ENCODE assay signal across 19 cellular contexts in the genomic region with DNA sequence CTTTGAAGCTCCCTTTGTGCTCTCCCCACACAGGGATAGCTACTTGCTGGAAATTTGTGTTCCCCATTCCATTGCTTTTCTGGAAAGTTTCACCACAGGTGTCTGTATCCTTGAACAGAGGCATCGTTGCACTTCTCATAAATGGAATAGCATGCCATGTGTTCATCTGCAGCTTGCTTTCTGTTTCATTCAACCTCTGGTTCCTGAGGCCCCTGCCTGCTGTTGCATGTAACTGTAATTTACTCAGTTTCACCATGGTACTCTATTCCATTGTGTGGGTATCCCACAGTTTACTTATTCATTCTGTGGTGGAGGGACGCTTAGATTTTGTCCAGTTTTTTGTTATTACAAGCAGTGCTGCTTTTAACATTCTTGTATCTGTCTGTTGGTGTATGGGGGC. TPM values are rescaled to one million over a fixed set of nuclear protein-coding genes. Genes with fewer than 3 reads are reported as not detected.
A peak's percentile ranks its signal among the peaks of the same experiment; 100 is the strongest.
DNase-seq lines count a peak whose midpoint lies in the region; ATAC-seq and TF ChIP-seq lines count a peak whose summit lies in the region.
"Had no signal": no experiment of that assay in that cellular context is flagged by ENCODE, and none has a peak within 500 bp of the region (broad histone marks: within the 10 kb centered on the region; RNA-seq: fewer than 3 reads in every experiment).

No MANE protein-coding gene starts in this region.

- H4K12ac ChIP-seq in trophoblast cell (ENCODE audit: low read depth, low read length) = no peak overlapping the region

- H3K4me2 ChIP-seq in Karpas-422 (ENCODE audit: low read depth, low read length, poor library complexity, severe bottlenecking) (peak overlapping the region; percentile 67), OCI-LY7 (ENCODE audit: low read length) (peak overlapping the region; percentile 8; the same call in 1 of the 2 replicates), trophoblast cell (ENCODE audit: low read length) (no peak overlapping the region)

- H3K4me3 ChIP-seq in Karpas-422 (ENCODE audit: low read length) = peak overlapping the region; percentile 1; the same call in 1 of the 2 replicates
- H3K4me3 ChIP-seq in OCI-LY7 (ENCODE audit: low read depth, low read length, poor library complexity, severe bottlenecking) = no peak overlapping the region
- no peak overlapping the region for H3K4me3 ChIP-seq in trophoblast cell (ENCODE audit: low read depth, low read length)
- H3K4me3 ChIP-seq: Peyer's patch had no signal

- CTCF ChIA-PET in OCI-LY7 (lab: Charles Lee; ENCODE audit: unreplicated experiment) = no interaction called here

- H3K14ac ChIP-seq in trophoblast cell (ENCODE audit: low read length) = no peak overlapping the region

- no peaks in the 10 kb centered on the region for H3K27me3 ChIP-seq in Karpas-422 (ENCODE audit: low read length)
- no peaks in the 10 kb centered on the region for H3K27me3 ChIP-seq in trophoblast cell (ENCODE audit: insufficient read depth, low read length)
- H3K27me3 ChIP-seq: Peyer's patch had no signal

- no peak overlapping the region for H4K91ac ChIP-seq in trophoblast cell (ENCODE audit: low read depth, low read length)

- peak overlapping the region; percentile 61 for H3K9ac ChIP-seq in Karpas-422 (ENCODE audit: low read length)
- H3K9ac ChIP-seq in trophoblast cell (ENCODE audit: low read length) = peak overlapping the region; percentile 43

- H4K8ac ChIP-seq in trophoblast cell (ENCODE audit: low read depth, low read length) = no peak overlapping the region

- H2AFZ ChIP-seq in Karpas-422 (ENCODE audit: low read length) (no peak overlapping the region), OCI-LY7 (ENCODE audit: low read length) (no peak overlapping the region), trophoblast cell (ENCODE audit: insufficient read depth, low read length, poor library complexity) (no peak overlapping the region)

- H2BK120ac ChIP-seq in trophoblast cell (ENCODE audit: insufficient read depth, low read length, poor library complexity) = no peak overlapping the region

- H4K20me1 ChIP-seq in Karpas-422 (ENCODE audit: insufficient read depth, low read depth, low read length) = no peaks in the 10 kb centered on the region
- no peaks in the 10 kb centered on the region for H4K20me1 ChIP-seq in OCI-LY7 (ENCODE audit: insufficient read depth, low read length)

- no peaks in the 10 kb centered on the region for H3K79me1 ChIP-seq in trophoblast cell (ENCODE audit: low read length)

- H3K9me2 ChIP-seq in Karpas-422 (replicated peaks; ENCODE audit: insufficient read depth, low read length) (no peaks in the 10 kb centered on the region), OCI-LY7 (ENCODE audit: insufficient read depth, low read length) (no peaks in the 10 kb centered on the region)

- H3K27ac ChIP-seq in Karpas-422 (ENCODE audit: low read length) = peak overlapping the region; percentile 97
- H3K27ac ChIP-seq in OCI-LY7 (ENCODE audit: low read depth, low read length, poor library complexity, severe bottlenecking) = no peak overlapping the region
- no peak overlapping the region for H3K27ac ChIP-seq in trophoblast cell (ENCODE audit: low read depth, low read length)
- H3K27ac ChIP-seq: Peyer's patch had no signal

- no CpG with 5 or more reads among the region's 2 CpGs for WGBS in trophoblast cell (ENCODE audit: extremely low coverage, insufficient coverage, insufficient read length)

- no TSS peak for BruUV-seq in OCI-LY7 (replicated peaks; lab: Mats Ljungman, UMichigan)

- no peaks in the 10 kb centered on the region for H3K36me3 ChIP-seq in Karpas-422 (ENCODE audit: insufficient read depth, low read length)
- no peaks in the 10 kb centered on the region for H3K36me3 ChIP-seq in OCI-LY7 (ENCODE audit: insufficient read depth, low read length)
- no peaks in the 10 kb centered on the region for H3K36me3 ChIP-seq in trophoblast cell (ENCODE audit: control insufficient read depth in 1 of 2, insufficient read depth in 2 of 2, low read length in 2 of 2)
- H3K36me3 ChIP-seq: Peyer's patch had no signal

- peak; percentile 57 for ATAC-seq in GM21390 (IDR thresholded peaks at IDR 0.05; ENCODE audit: unreplicated experiment)
- no peak for ATAC-seq in HG03159 (IDR thresholded peaks at IDR 0.05; ENCODE audit: unreplicated experiment)
- ATAC-seq: SK-N-SH treated with all-trans-retinoic acid at 6 μM for 48 hours, T-cell had no signal

- no peak overlapping the region for H2BK12ac ChIP-seq in trophoblast cell (ENCODE audit: low read length)

- no peak overlapping the region for H3K4ac ChIP-seq in trophoblast cell (ENCODE audit: low read depth, low read length)

- DNase-seq in Karpas-422 (no peak), OCI-LY7 (ENCODE audit: low spot score) (no peak), trophoblast cell (no peak), NCI-H2227 treated with DMSO at 0.1 percent for 48 hours (lab: John Stamatoyannopoulos, UW) (no peak)
- DNase-seq in activated CD4-positive, alpha-beta T cell treated with anti-CD3 and anti-CD28 coated beads, Interleukin-2, amount 50 U/mL, for 4 hours = no peak
- DNase-seq: CD4-positive, CD25-positive, alpha-beta regulatory T cell; DMS79 treated with DMSO at 0.1 percent for 48 hours; H7; KBM-7; NCI-H1092; NCI-H146; NCI-H2081; NCI-H446 treated with DMSO at 0.1 percent for 48 hours; NCI-H526 treated with DMSO at 0.1 percent for 48 hours; Peyer's patch; T-cell had no signal

- POLR2A ChIA-PET in OCI-LY7 (lab: Charles Lee) = interaction anchor here (1.0 to 1.3 kb wide), 3 partner anchors 21 to 492 kb away, joined by 3 to 4 read pairs (median 3); no protein-coding TSS in a partner anchor

- H3K23ac ChIP-seq in trophoblast cell (ENCODE audit: low read length) = no peak overlapping the region

- H2BK5ac ChIP-seq in trophoblast cell (ENCODE audit: low read depth, low read length, poor library complexity) = no peak overlapping the region

- TF ChIP-seq CTCF in OCI-LY7 (conservative IDR thresholded peaks at IDR 0.05; ENCODE audit: low read length) = no peak

- peaks cover 99% of the 10 kb centered on the region for H3K4me1 ChIP-seq in Karpas-422 (ENCODE audit: low read length)
- H3K4me1 ChIP-seq in OCI-LY7 (ENCODE audit: insufficient read depth, low read length, poor library complexity, severe bottlenecking) = peaks cover 63% of the 10 kb centered on the region
- peaks cover 0 to 3% of the 10 kb centered on the region in 2 experiments for H3K4me1 ChIP-seq in trophoblast cell (ENCODE audit: control insufficient read depth in 1 of 2, insufficient read depth in 2 of 2, low read length in 2 of 2)
- H3K4me1 ChIP-seq: Peyer's patch had no signal

- H2AK5ac ChIP-seq in trophoblast cell (ENCODE audit: low read length) = no peak overlapping the region

- intact Hi-C loops in OCI-LY7 (cut with micrococcal nuclease; ENCODE audit: unreplicated experiment) = no loop called here

- H3K9me3 ChIP-seq in Karpas-422 (ENCODE audit: low read length) (no peaks in the 10 kb centered on the region), OCI-LY7 (ENCODE audit: low read length) (no peaks in the 10 kb centered on the region), trophoblast cell (ENCODE audit: insufficient read depth, low read depth, low read length) (no peaks in the 10 kb centered on the region)
- H3K9me3 ChIP-seq: Peyer's patch had no signal

- H3K79me2 ChIP-seq in Karpas-422 (ENCODE audit: low read length) (peaks cover 98% of the 10 kb centered on the region), OCI-LY7 (ENCODE audit: insufficient read depth, low read depth, low read length) (no peaks in the 10 kb centered on the region), trophoblast cell (ENCODE audit: control insufficient read depth, insufficient read depth, low read length, poor library complexity) (no peaks in the 10 kb centered on the region)

- no peak overlapping the region for H3K18ac ChIP-seq in trophoblast cell (ENCODE audit: low read length)

RNA-seq across cellular contexts. Expression of gene EEPD1, which starts 32.0 kb away (rescaled TPM):
- 28.8 and 63.5 TPM in 2 replicates for total RNA-seq in Karpas-422 (2014; rRNA removed; shearing (Covaris generic); ENCODE audit: low replicate concordance)
- total RNA-seq in OCI-LY7 (2014; rRNA removed; shearing (Covaris generic)) = 1.7 and 5.1 TPM in 2 replicates
- 6.1 and 8.1 TPM in 2 replicates for total RNA-seq in OCI-LY7 (2022)
- 22.7 and 22.9 TPM in 2 replicates for polyA plus RNA-seq in trophoblast cell (2013)
